26 cellular contexts compared by ENCODE assay signal in the genomic region with DNA sequence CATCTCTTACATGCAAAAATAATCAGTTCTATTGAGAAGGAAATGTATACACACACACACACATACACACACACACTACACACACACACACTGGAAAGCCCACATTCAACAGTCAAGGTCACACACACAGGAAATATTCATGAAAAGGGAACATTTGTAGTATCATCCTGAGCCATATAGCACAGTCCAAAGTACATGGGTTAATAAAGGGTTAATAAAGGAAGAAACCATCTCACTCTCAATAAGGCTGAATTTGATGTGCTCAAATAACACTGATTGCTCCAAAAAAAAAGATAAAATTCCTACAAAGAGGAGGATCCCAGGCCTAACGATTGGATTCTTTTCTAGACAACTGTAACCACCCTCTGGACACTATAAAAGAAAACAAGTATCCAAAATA.
"Had no signal": no experiment of that assay in that cellular context is flagged by ENCODE, and none has a peak within 500 bp of the region (broad histone marks: within the 10 kb centered on the region; RNA-seq: fewer than 3 reads in every experiment).

No MANE protein-coding gene starts in this region.

- H3K4me1 ChIP-seq: ascending aorta, heart left ventricle had no signal

- FAIRE-seq: bronchial epithelial cell, frontal cortex had no signal

- DNase-seq: activated CD4-positive, alpha-beta memory T cell treated with anti-CD3 and anti-CD28 coated beads, Interleukin-2, amount 10 ng/mL, durations not matched to agents 7 days and 5 days; activated CD4-positive, alpha-beta T cell treated with anti-CD3 and anti-CD28 coated beads for 36 hours; activated CD4-positive, alpha-beta T cell treated with anti-CD3 and anti-CD28 coated beads, Interleukin-2, amount 10 ng/mL, durations not matched to agents 24 days and 14 days; activated CD4-positive, CD25-positive, alpha-beta regulatory T cell; activated CD4-positive, CD25-positive, alpha-beta regulatory T cell treated with anti-CD3 and anti-CD28 coated beads, Interleukin-2, amount 50 U/mL, for 72 hours; activated CD8-positive, alpha-beta memory T cell treated with anti-CD3 and anti-CD28 coated beads, Interleukin-2, amount 50 U/mL, for 48 hours; activated effector memory CD4-positive, alpha-beta T cell treated with anti-CD3 and anti-CD28 coated beads, Interleukin-2, amount 50 U/mL, for 16 hours; activated naive CD4-positive, alpha-beta T cell treated with anti-CD3 and anti-CD28 coated beads for 36 hours; activated naive CD8-positive, alpha-beta T cell treated with anti-CD3 and anti-CD28 coated beads, Interleukin-2, amount 10 ng/mL, durations not matched to agents 7 days and 5 days; activated T-cell treated with anti-CD3 and anti-CD28 coated beads, Interleukin-2, amount 50 U/mL, for 4 hours; brain microvascular endothelial cell; dorsolateral prefrontal cortex; effector memory CD4-positive, alpha-beta T cell; endodermal cell; foreskin fibroblast; heart left ventricle; T-helper 2 cell had no signal

- H3K27me3 Mint-ChIP-seq: activated CD4-positive, alpha-beta memory T cell treated with anti-CD3 and anti-CD28 coated beads, Interleukin-2, amount 10 ng/mL, durations not matched to agents 7 days and 5 days; activated CD4-positive, alpha-beta T cell treated with anti-CD3 and anti-CD28 coated beads for 36 hours; activated CD4-positive, alpha-beta T cell treated with anti-CD3 and anti-CD28 coated beads, Interleukin-2, amount 10 ng/mL, durations not matched to agents 24 days and 14 days; activated naive CD8-positive, alpha-beta T cell treated with anti-CD3 and anti-CD28 coated beads, Interleukin-2, amount 10 ng/mL, durations not matched to agents 7 days and 5 days; activated T-helper 17 cell treated with anti-CD3 and anti-CD28 coated beads, Interleukin-2, amount 50 U/mL, for 72 hours; central memory CD8-positive, alpha-beta T cell; dendritic cell treated with granulocyte-macrophage colony-stimulating factor and Interleukin-4, amounts not matched to agents 40 ng/mL and 50 ng/mL, for 4 days had no signal

- H3K27ac ChIP-seq: ascending aorta, brain microvascular endothelial cell, coronary artery, heart left ventricle had no signal

- H3K36me3 ChIP-seq: ascending aorta, brain microvascular endothelial cell, heart left ventricle had no signal

- H3K9me3 ChIP-seq: ascending aorta, heart left ventricle had no signal

- ATAC-seq: activated CD4-positive, alpha-beta T cell treated with anti-CD3 and anti-CD28 coated beads for 36 hours; activated naive CD4-positive, alpha-beta T cell treated with anti-CD3 and anti-CD28 coated beads, Interleukin-2, amount 50 U/mL, for 72 hours; activated T-cell treated with anti-CD3 and anti-CD28 coated beads, Interleukin-2, amount 50 U/mL, for 4 hours; activated T-helper 17 cell treated with anti-CD3 and anti-CD28 coated beads, Interleukin-2, amount 50 U/mL, for 72 hours; esophagus mucosa; heart left ventricle had no signal

- H3K27ac Mint-ChIP-seq: activated CD4-positive, alpha-beta memory T cell treated with anti-CD3 and anti-CD28 coated beads, Interleukin-2, amount 10 ng/mL, durations not matched to agents 7 days and 5 days; activated CD4-positive, alpha-beta T cell treated with anti-CD3 and anti-CD28 coated beads for 36 hours; activated CD4-positive, alpha-beta T cell treated with anti-CD3 and anti-CD28 coated beads, Interleukin-2, amount 10 ng/mL, durations not matched to agents 24 days and 14 days; activated naive CD4-positive, alpha-beta T cell treated with anti-CD3 and anti-CD28 coated beads for 36 hours; activated naive CD4-positive, alpha-beta T cell treated with anti-CD3 and anti-CD28 coated beads, Interleukin-2, amount 50 U/mL, for 72 hours; activated T-helper 17 cell treated with anti-CD3 and anti-CD28 coated beads, Interleukin-2, amount 50 U/mL, for 72 hours; dendritic cell treated with granulocyte-macrophage colony-stimulating factor and Interleukin-4, amounts not matched to agents 40 ng/mL and 50 ng/mL, for 4 days; endodermal cell had no signal

- H3K4me3 ChIP-seq: ascending aorta, coronary artery, dorsolateral prefrontal cortex, heart left ventricle had no signal

- H3K36me3 Mint-ChIP-seq: activated naive CD4-positive, alpha-beta T cell treated with anti-CD3 and anti-CD28 coated beads, Interleukin-2, amount 50 U/mL, for 72 hours had no signal

- H3K4me3 Mint-ChIP-seq: activated CD4-positive, alpha-beta memory T cell treated with anti-CD3 and anti-CD28 coated beads, Interleukin-2, amount 10 ng/mL, durations not matched to agents 7 days and 5 days; activated CD4-positive, alpha-beta T cell treated with anti-CD3 and anti-CD28 coated beads for 36 hours; activated CD4-positive, alpha-beta T cell treated with anti-CD3 and anti-CD28 coated beads, Interleukin-2, amount 10 ng/mL, durations not matched to agents 24 days and 14 days; activated naive CD4-positive, alpha-beta T cell treated with anti-CD3 and anti-CD28 coated beads for 36 hours; activated naive CD8-positive, alpha-beta T cell treated with anti-CD3 and anti-CD28 coated beads, Interleukin-2, amount 10 ng/mL, durations not matched to agents 7 days and 5 days; activated T-cell treated with anti-CD3 and anti-CD28 coated beads, Interleukin-2, amount 50 U/mL, for 4 hours; activated T-helper 17 cell treated with anti-CD3 and anti-CD28 coated beads, Interleukin-2, amount 50 U/mL, for 72 hours; central memory CD8-positive, alpha-beta T cell; dendritic cell treated with granulocyte-macrophage colony-stimulating factor and Interleukin-4, amounts not matched to agents 40 ng/mL and 50 ng/mL, for 4 days; endodermal cell had no signal

- H3K27me3 ChIP-seq: ascending aorta, brain microvascular endothelial cell, dorsolateral prefrontal cortex, heart left ventricle had no signal

- H3K9me3 Mint-ChIP-seq: activated CD4-positive, alpha-beta memory T cell treated with anti-CD3 and anti-CD28 coated beads, Interleukin-2, amount 10 ng/mL, durations not matched to agents 7 days and 5 days; activated CD4-positive, alpha-beta T cell treated with anti-CD3 and anti-CD28 coated beads, Interleukin-2, amount 10 ng/mL, durations not matched to agents 24 days and 14 days; activated naive CD4-positive, alpha-beta T cell treated with anti-CD3 and anti-CD28 coated beads for 36 hours; activated naive CD4-positive, alpha-beta T cell treated with anti-CD3 and anti-CD28 coated beads, Interleukin-2, amount 50 U/mL, for 72 hours; activated naive CD8-positive, alpha-beta T cell treated with anti-CD3 and anti-CD28 coated beads, Interleukin-2, amount 10 ng/mL, durations not matched to agents 7 days and 5 days; activated T-cell treated with anti-CD3 and anti-CD28 coated beads, Interleukin-2, amount 50 U/mL, for 4 hours; activated T-helper 17 cell treated with anti-CD3 and anti-CD28 coated beads, Interleukin-2, amount 50 U/mL, for 72 hours; central memory CD8-positive, alpha-beta T cell; dendritic cell treated with granulocyte-macrophage colony-stimulating factor and Interleukin-4, amounts not matched to agents 40 ng/mL and 50 ng/mL, for 4 days; endodermal cell had no signal
